10 cellular contexts compared by ENCODE assay signal in the genomic region with DNA sequence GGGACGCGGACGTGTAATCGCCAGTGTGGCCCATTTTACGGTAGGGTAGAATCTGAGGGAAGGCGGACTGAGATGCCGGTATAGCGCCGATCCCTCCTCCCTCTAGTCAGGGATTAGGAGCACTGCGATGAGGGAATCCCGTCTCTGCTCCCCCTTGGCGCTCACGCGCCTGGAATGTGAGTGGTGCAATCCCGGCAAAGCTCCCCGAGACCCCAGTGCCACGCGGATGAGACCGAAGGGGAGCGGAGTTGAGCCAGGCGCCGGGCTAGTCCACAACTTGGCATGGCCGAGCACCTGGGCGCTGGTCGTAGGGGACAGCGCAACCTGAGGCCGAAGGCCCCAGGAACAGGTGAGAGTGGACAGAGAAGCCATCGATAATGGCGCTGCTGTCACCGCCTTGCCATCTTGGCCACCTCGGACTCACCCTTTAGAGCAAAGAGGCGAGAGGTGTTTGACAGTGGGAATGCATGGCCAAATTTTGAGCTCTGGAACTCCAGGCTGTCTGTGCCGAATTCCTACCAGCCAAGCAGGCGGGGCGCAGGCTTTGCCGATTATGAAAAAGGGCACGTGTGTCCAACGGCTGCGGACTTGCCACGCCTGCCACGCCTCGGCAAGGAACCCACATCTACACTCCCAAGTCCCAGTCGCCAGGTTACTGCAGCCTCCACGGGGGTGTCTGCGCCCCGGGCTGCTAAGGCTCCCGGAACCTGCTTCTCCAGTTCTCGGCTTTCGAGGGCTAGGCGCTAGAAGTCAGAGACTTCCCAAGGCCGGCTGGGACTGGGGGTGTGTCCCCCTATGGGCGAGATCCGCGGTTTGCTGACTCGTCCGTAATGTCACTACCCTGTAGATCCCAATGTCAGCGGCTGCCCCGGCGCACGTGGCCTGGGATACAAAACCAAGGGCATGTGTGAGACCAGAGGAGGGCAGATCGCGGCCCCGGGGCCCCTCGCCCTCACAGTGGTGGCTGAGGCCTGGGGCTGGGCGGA. TPM values are rescaled to one million over a fixed set of nuclear protein-coding genes. Genes with fewer than 3 reads are reported as not detected.
DNase-seq lines count a peak whose midpoint lies in the region; ATAC-seq, FAIRE-seq and TF ChIP-seq lines count a peak whose summit lies in the region.
"Had no signal": no experiment of that assay in that cellular context is flagged by ENCODE, and none has a peak within 500 bp of the region (broad histone marks: within the 10 kb centered on the region; RNA-seq: fewer than 3 reads in every experiment).

No MANE protein-coding gene starts in this region.

- no peak for DNase-seq in A549 (ENCODE audit: low read depth in 1 of 2, low spot score in 1 of 2)
- DNase-seq in epithelial cell of prostate (ENCODE audit: low read depth, low spot score), result peak; percentile 41
- no peak for DNase-seq in stimulated activated naive CD4-positive, alpha-beta T cell treated with Interleukin-2 at 50 U/mL for 16 hours (lab: John Stamatoyannopoulos, UW)
- DNase-seq in medulla oblongata (ENCODE audit: extremely low spot score), result no peak
- no peak for DNase-seq in NCI-H1417 treated with DMSO at 0.1 percent for 48 hours (lab: John Stamatoyannopoulos, UW)

- TF ChIP-seq RAD21 in A549 (conservative IDR thresholded peaks at IDR 0.05 in 1 of 2, IDR thresholded peaks at IDR 0.05 in 1 of 2), result no peak

- H3K4me1 ChIP-seq in A549, result peaks cover 21% of the 10 kb centered on the region; the same call in 2 of the 3 replicates
- peaks cover 34% of the 10 kb centered on the region for H3K4me1 ChIP-seq in HUES48 (ENCODE audit: control insufficient read depth, insufficient read depth, low read length)
- peaks cover 8% of the 10 kb centered on the region for H3K4me1 ChIP-seq in muscle layer of colon (ENCODE audit: insufficient read depth, low read length)

- peaks cover 6% of the 10 kb centered on the region for H3K9me3 ChIP-seq in A549
- H3K9me3 ChIP-seq in HUES48 (ENCODE audit: control insufficient read depth, insufficient read depth, low read length), result no peaks in the 10 kb centered on the region
- H3K9me3 ChIP-seq in muscle layer of colon (ENCODE audit: low read length), result no peaks in the 10 kb centered on the region

- TF ChIP-seq POLR2A in A549 (IDR thresholded peaks at IDR 0.05; ENCODE audit: low read length), result no peak

- no peak for TF ChIP-seq CTCF in A549 (IDR thresholded peaks at IDR 0.05)

- WGBS in A549 (ENCODE audit: missing lambda C conversion rate), result 91% methylated on average over 65 of the region's 65 CpGs

- peak overlapping the region in 1 of 2 experiments; percentile 69; a peak in 3 of 6 replicates for H3K27ac ChIP-seq in A549
- no peak overlapping the region for H3K27ac ChIP-seq in HUES48 (ENCODE audit: low read depth, low read length)
- no peak overlapping the region for H3K27ac ChIP-seq in epithelial cell of prostate
- peak overlapping the region; percentile 65 for H3K27ac ChIP-seq in muscle layer of colon (ENCODE audit: low read depth, low read length)
- H3K27ac ChIP-seq: VCaP had no signal

- no peak for FAIRE-seq in A549 (lab: Jason Lieb, UNC)

- no peak for ATAC-seq in A549
- ATAC-seq in GM21723 (IDR thresholded peaks at IDR 0.05; ENCODE audit: unreplicated experiment), result no peak
- ATAC-seq: left lobe of liver had no signal

- H3K27me3 ChIP-seq in HUES48 (ENCODE audit: control insufficient read depth, insufficient read depth, low read length) (peaks cover 78% of the 10 kb centered on the region), muscle layer of colon (ENCODE audit: control insufficient read depth in 1 of 2, insufficient read depth in 2 of 2, low read length in 2 of 2) (peaks cover 0 to 14% of the 10 kb centered on the region in 2 donors)

- POLR2A ChIA-PET in A549 (lab: Yijun Ruan, JAX), result no interaction called here

- CTCF ChIA-PET in A549 (lab: Yijun Ruan, JAX), result interaction anchor here (1.0 to 3.4 kb wide), 3 partner anchors 64 to 203 kb away, joined by 3 to 10 read pairs (median 7); no protein-coding TSS in a partner anchor

- H3K9ac ChIP-seq in HUES48 (ENCODE audit: low read depth, low read length), result no peak overlapping the region
- H3K9ac ChIP-seq in muscle layer of colon (ENCODE audit: low read length), result peak overlapping the region; percentile 73

- H3K36me3 ChIP-seq in HUES48 (ENCODE audit: control insufficient read depth, insufficient read depth, low read length) (no peaks in the 10 kb centered on the region), muscle layer of colon (ENCODE audit: insufficient read depth, low read length) (no peaks in the 10 kb centered on the region)

- H3K4me2 ChIP-seq in A549, result peak overlapping the region; percentile 13; the same call in 1 of the 3 replicates

- no peak for TF ChIP-seq EP300 in A549 (IDR thresholded peaks at IDR 0.05)

- H3K4me3 ChIP-seq in A549 (no peak overlapping the region), HUES48 (ENCODE audit: low read depth, low read length) (peak overlapping the region; percentile 59), muscle layer of colon (ENCODE audit: low read depth in 1 of 2, low read length in 2 of 2) (peak overlapping the region; percentile 34 to 59)

TF ChIP-seq in A549, 52 proteins besides CTCF, POLR2A, EP300 and RAD21:
- no peak for TF ChIP-seq NR3C1 (IDR thresholded peaks at IDR 0.05)
- no peak for TF ChIP-seq FOXS1 (CRISPR knock-in tag; IDR thresholded peaks at IDR 0.05)
- TF ChIP-seq, protein P1, sequence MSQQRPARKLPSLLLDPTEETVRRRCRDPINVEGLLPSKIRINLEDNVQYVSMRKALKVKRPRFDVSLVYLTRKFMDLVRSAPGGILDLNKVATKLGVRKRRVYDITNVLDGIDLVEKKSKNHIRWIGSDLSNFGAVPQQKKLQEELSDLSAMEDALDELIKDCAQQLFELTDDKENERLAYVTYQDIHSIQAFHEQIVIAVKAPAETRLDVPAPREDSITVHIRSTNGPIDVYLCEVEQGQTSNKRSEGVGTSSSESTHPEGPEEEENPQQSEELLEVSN (IDR thresholded peaks at IDR 0.05; ENCODE audit: borderline replicate concordance, low read depth), result no peak

RNA-seq across cellular contexts. Expression of gene NPR3, which starts 2.6 kb away (rescaled TPM):
- polyA plus RNA-seq in A549 (2011; rRNA removed) (18.6 and 18.9 TPM in 2 replicates), A549 (2017; fragmentation: RNase III; extraction: RNeasy Plus Mini Kit Qiagen cat#74134 plus additional on column Dnase treatment) (16.4 to 18.0 TPM (median 18.0 TPM) in 3 replicates)
- polyA plus RNA-seq in A549 (2012; cell fraction: cytosol; rRNA removed), result 8.6 and 10.1 TPM in 2 replicates
- polyA plus RNA-seq in A549 (2012; cell fraction: nucleus; rRNA removed), result 9.6 and 11.6 TPM in 2 replicates
- 29.0 and 29.8 TPM in 2 replicates for polyA minus RNA-seq in A549 (2011; rRNA and poly(A)+ RNA removed)
